ENCODE assay signal across 2 cellular contexts in the genomic region with DNA sequence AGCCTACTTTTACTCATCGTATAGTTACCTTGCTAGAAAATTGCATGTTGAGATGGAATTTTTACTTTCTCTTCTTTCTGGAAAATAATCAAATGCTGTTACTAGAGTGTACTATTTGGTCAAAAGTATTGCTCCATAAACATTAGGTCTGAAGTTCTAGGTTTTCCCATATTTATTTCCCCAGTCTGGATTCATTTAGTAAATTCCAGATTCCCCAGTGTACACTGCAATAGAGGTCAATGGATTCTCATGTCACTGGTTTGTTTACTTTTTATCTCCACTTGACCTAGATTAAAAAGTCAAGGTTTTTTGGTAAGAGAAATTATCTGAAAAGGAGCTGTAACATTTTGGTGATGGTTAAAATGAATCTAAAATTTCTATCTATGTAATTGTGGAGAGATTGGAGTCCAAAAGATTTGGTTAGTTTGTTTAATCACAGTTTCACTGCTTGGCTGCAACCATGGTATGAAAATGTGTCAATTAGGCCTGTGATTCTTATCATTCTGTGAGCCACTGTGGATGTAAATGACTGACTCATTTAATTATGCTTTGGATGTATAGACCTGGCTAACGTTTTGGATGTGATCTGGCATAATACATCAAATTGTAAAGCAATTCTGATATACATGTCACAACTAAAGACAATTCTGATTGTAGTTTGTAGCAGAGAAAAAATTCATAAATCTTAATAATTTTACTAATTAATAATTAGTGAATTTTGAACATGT.
TF ChIP-seq lines count a peak whose summit lies in the region.

No MANE protein-coding gene starts in this region.

TF ChIP-seq in SK-N-SH treated with all-trans-retinoic acid at 6 μM for 48 hours, 23 proteins besides CTCF, POLR2A, EP300 and RAD21 (continued from another document):
- TF ChIP-seq, protein P1, sequence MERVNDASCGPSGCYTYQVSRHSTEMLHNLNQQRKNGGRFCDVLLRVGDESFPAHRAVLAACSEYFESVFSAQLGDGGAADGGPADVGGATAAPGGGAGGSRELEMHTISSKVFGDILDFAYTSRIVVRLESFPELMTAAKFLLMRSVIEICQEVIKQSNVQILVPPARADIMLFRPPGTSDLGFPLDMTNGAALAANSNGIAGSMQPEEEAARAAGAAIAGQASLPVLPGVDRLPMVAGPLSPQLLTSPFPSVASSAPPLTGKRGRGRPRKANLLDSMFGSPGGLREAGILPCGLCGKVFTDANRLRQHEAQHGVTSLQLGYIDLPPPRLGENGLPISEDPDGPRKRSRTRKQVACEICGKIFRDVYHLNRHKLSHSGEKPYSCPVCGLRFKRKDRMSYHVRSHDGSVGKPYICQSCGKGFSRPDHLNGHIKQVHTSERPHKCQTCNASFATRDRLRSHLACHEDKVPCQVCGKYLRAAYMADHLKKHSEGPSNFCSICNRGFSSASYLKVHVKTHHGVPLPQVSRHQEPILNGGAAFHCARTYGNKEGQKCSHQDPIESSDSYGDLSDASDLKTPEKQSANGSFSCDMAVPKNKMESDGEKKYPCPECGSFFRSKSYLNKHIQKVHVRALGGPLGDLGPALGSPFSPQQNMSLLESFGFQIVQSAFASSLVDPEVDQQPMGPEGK (CRISPR knock-in tag; IDR thresholded peaks at IDR 0.05; ENCODE audit: borderline replicate concordance): no peak
- TF ChIP-seq ZNF8 (CRISPR knock-in tag; IDR thresholded peaks at IDR 0.05) (no peak), CSDC2 (CRISPR knock-in tag; IDR thresholded peaks at IDR 0.05) (no peak), ESRRG (CRISPR knock-in tag; IDR thresholded peaks at IDR 0.05) (no peak)
TF ChIP-seq in SK-N-SH treated with all-trans-retinoic acid at 6 μM for 48 hours: peak in this region for 2.

TF ChIP-seq in GM23338, 12 proteins besides CTCF, POLR2A, EP300 and RAD21 (continued from another document):
- TF ChIP-seq, protein P2, sequence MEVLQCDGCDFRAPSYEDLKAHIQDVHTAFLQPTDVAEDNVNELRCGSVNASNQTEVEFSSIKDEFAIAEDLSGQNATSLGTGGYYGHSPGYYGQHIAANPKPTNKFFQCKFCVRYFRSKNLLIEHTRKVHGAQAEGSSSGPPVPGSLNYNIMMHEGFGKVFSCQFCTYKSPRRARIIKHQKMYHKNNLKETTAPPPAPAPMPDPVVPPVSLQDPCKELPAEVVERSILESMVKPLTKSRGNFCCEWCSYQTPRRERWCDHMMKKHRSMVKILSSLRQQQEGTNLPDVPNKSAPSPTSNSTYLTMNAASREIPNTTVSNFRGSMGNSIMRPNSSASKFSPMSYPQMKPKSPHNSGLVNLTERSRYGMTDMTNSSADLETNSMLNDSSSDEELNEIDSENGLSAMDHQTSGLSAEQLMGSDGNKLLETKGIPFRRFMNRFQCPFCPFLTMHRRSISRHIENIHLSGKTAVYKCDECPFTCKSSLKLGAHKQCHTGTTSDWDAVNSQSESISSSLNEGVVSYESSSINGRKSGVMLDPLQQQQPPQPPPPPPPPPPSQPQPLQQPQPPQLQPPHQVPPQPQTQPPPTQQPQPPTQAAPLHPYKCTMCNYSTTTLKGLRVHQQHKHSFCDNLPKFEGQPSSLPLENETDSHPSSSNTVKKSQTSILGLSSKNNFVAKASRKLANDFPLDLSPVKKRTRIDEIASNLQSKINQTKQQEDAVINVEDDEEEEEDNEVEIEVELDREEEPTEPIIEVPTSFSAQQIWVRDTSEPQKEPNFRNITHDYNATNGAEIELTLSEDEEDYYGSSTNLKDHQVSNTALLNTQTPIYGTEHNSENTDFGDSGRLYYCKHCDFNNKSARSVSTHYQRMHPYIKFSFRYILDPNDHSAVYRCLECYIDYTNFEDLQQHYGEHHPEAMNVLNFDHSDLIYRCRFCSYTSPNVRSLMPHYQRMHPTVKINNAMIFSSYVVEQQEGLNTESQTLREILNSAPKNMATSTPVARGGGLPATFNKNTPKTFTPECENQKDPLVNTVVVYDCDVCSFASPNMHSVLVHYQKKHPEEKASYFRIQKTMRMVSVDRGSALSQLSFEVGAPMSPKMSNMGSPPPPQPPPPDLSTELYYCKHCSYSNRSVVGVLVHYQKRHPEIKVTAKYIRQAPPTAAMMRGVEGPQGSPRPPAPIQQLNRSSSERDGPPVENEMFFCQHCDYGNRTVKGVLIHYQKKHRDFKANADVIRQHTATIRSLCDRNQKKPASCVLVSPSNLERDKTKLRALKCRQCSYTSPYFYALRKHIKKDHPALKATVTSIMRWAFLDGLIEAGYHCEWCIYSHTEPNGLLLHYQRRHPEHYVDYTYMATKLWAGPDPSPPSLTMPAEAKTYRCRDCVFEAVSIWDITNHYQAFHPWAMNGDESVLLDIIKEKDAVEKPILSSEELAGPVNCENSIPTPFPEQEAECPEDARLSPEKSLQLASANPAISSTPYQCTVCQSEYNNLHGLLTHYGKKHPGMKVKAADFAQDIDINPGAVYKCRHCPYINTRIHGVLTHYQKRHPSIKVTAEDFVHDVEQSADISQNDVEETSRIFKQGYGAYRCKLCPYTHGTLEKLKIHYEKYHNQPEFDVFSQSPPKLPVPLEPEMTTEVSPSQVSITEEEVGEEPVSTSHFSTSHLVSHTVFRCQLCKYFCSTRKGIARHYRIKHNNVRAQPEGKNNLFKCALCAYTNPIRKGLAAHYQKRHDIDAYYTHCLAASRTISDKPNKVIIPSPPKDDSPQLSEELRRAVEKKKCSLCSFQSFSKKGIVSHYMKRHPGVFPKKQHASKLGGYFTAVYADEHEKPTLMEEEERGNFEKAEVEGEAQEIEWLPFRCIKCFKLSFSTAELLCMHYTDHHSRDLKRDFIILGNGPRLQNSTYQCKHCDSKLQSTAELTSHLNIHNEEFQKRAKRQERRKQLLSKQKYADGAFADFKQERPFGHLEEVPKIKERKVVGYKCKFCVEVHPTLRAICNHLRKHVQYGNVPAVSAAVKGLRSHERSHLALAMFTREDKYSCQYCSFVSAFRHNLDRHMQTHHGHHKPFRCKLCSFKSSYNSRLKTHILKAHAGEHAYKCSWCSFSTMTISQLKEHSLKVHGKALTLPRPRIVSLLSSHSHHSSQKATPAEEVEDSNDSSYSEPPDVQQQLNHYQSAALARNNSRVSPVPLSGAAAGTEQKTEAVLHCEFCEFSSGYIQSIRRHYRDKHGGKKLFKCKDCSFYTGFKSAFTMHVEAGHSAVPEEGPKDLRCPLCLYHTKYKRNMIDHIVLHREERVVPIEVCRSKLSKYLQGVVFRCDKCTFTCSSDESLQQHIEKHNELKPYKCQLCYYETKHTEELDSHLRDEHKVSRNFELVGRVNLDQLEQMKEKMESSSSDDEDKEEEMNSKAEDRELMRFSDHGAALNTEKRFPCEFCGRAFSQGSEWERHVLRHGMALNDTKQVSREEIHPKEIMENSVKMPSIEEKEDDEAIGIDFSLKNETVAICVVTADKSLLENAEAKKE (CRISPR knock-in tag; IDR thresholded peaks at IDR 0.05): no peak
- TF ChIP-seq EZH2 (IDR thresholded peaks at IDR 0.05; ENCODE audit: low read depth, unreplicated experiment) (no peak), NANOG (IDR thresholded peaks at IDR 0.05; ENCODE audit: borderline replicate concordance) (no peak), ZNF114 (CRISPR knock-in tag; IDR thresholded peaks at IDR 0.05) (no peak), POLR2AphosphoS5 (IDR thresholded peaks at IDR 0.05; ENCODE audit: low read depth) (no peak), ZNF331 (CRISPR knock-in tag; IDR thresholded peaks at IDR 0.05; ENCODE audit: low read depth) (no peak), EZH2phosphoT487 (IDR thresholded peaks at IDR 0.05; ENCODE audit: unreplicated experiment) (no peak), JUNB (IDR thresholded peaks at IDR 0.05; ENCODE audit: unreplicated experiment) (no peak)
- TF ChIP-seq, protein P3, sequence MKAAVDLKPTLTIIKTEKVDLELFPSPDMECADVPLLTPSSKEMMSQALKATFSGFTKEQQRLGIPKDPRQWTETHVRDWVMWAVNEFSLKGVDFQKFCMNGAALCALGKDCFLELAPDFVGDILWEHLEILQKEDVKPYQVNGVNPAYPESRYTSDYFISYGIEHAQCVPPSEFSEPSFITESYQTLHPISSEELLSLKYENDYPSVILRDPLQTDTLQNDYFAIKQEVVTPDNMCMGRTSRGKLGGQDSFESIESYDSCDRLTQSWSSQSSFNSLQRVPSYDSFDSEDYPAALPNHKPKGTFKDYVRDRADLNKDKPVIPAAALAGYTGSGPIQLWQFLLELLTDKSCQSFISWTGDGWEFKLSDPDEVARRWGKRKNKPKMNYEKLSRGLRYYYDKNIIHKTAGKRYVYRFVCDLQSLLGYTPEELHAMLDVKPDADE (IDR thresholded peaks at IDR 0.05): no peak
